In genomic region chr2:23452853-23453420, GRCh38 we compare ENCODE assay signal across 9 cellular contexts.
A peak's percentile ranks its signal among the peaks of the same experiment; 100 is the strongest.
DNase-seq lines count a peak whose midpoint lies in the region; ATAC-seq and TF ChIP-seq lines count a peak whose summit lies in the region.
"Had no signal": no experiment of that assay in that cellular context is flagged by ENCODE, and none has a peak within 500 bp of the region (broad histone marks: within the 10 kb centered on the region; RNA-seq: fewer than 3 reads in every experiment).

No MANE protein-coding gene starts in this region.

- DNase-seq in PC-3, result no peak
- DNase-seq in fibroblast of lung (ENCODE audit: low read depth in 2 of 2), result peak; percentile 21 to 79
- no peak for DNase-seq in NCI-H774 (lab: John Stamatoyannopoulos, UW)
- DNase-seq in DMS 273 treated with DMSO at 0.1 percent for 48 hours (lab: John Stamatoyannopoulos, UW), result no peak
- DNase-seq in NCI-H1417 (lab: John Stamatoyannopoulos, UW), result no peak
- DNase-seq in NCI-H146 (lab: John Stamatoyannopoulos, UW), result no peak

- no peaks in the 10 kb centered on the region for H3K36me3 ChIP-seq in PC-3 (ENCODE audit: low read depth, low read length)
- no peaks in the 10 kb centered on the region for H3K36me3 ChIP-seq in fibroblast of lung (ENCODE audit: control insufficient read depth, insufficient read depth, low read length)

- H4K20me1 ChIP-seq in PC-3 (ENCODE audit: low read length) (no peaks in the 10 kb centered on the region), fibroblast of lung (ENCODE audit: control insufficient read depth, extremely low read depth, insufficient read depth, low read length) (no peaks in the 10 kb centered on the region)

- H3K9me3 ChIP-seq in PC-3 (ENCODE audit: low read length), result no peaks in the 10 kb centered on the region
- no peaks in the 10 kb centered on the region for H3K9me3 ChIP-seq in fibroblast of lung (ENCODE audit: control insufficient read depth, insufficient read depth, low read depth, low read length)

- H3K9ac ChIP-seq in PC-3 (ENCODE audit: low read length) (no peak overlapping the region), fibroblast of lung (ENCODE audit: insufficient read depth, low read length) (no peak overlapping the region)
- H3K9ac ChIP-seq: KMS-11 had no signal

- H3K27me3 ChIP-seq in PC-3 (ENCODE audit: low read length) (no peaks in the 10 kb centered on the region), fibroblast of lung (ENCODE audit: control insufficient read depth, insufficient read depth, low read length) (no peaks in the 10 kb centered on the region)

- no peaks in the 10 kb centered on the region for H3K79me2 ChIP-seq in PC-3 (ENCODE audit: low read length)
- H3K79me2 ChIP-seq in fibroblast of lung (ENCODE audit: control insufficient read depth, insufficient read depth, low read length), result no peaks in the 10 kb centered on the region

- H3K4me2 ChIP-seq in PC-3 (ENCODE audit: low read length) (no peak overlapping the region), fibroblast of lung (ENCODE audit: extremely low read depth, insufficient read depth, low read length) (no peak overlapping the region)
- H3K4me2 ChIP-seq: KMS-11 had no signal

- CTCF ChIA-PET in PC-3 (lab: Charles Lee), result no interaction called here

- no TSS peak for BruUV-seq in PC-3 (replicated peaks; lab: Mats Ljungman, UMichigan)

- no peaks in the 10 kb centered on the region for H3K9me2 ChIP-seq in PC-3 (replicated peaks; ENCODE audit: low read length)

- H3K27ac ChIP-seq in PC-3 (ENCODE audit: low read length), result no peak overlapping the region
- H3K27ac ChIP-seq in fibroblast of lung (ENCODE audit: insufficient read depth, low read length), result no peak overlapping the region
- H3K27ac ChIP-seq: KMS-11 had no signal

- H3K4me3 ChIP-seq in PC-3 (ENCODE audit: low read length), result no peak overlapping the region
- no peak overlapping the region for H3K4me3 ChIP-seq in fibroblast of lung (replicated peaks in 1 of 4; ENCODE audit: control extremely low read depth in 1 of 4, insufficient read depth in 1 of 4, low read depth in 3 of 4, low read length in 4 of 4)

- H3F3A ChIP-seq in PC-3 (ENCODE audit: low read length, unreplicated experiment), result no peaks in the 10 kb centered on the region

- ATAC-seq in GM18502 (IDR thresholded peaks at IDR 0.05; ENCODE audit: poor library complexity, unreplicated experiment) (peak; percentile 73), HG02571 (IDR thresholded peaks at IDR 0.05; ENCODE audit: unreplicated experiment) (peak; percentile 40), PC-3 (peak; percentile 69)

- intact Hi-C loops in PC-3 (cut with micrococcal nuclease), result loop anchor here (2.0 kb wide), 1 partner anchor 48 kb away; no protein-coding TSS in a partner anchor

- H2AFZ ChIP-seq in PC-3 (ENCODE audit: low read length), result no peak overlapping the region
- H2AFZ ChIP-seq in fibroblast of lung (ENCODE audit: low read length), result no peak overlapping the region

- TF ChIP-seq CTCF in PC-3 (conservative IDR thresholded peaks at IDR 0.05; ENCODE audit: low read depth, low read length) (no peak), fibroblast of lung (conservative IDR thresholded peaks at IDR 0.05 in 1 of 2, IDR thresholded peaks at IDR 0.05 in 1 of 2; ENCODE audit: low read depth in 1 of 2, low read length in 2 of 2) (no peak)

- POLR2A ChIA-PET in PC-3 (lab: Charles Lee; ENCODE audit: unreplicated experiment), result no interaction called here

- peaks cover 10% of the 10 kb centered on the region for H3K4me1 ChIP-seq in PC-3 (ENCODE audit: insufficient read depth, low read length)
- peaks cover 3% of the 10 kb centered on the region for H3K4me1 ChIP-seq in fibroblast of lung (ENCODE audit: control insufficient read depth, extremely low read depth, insufficient read depth, low read length)

Comparison
In these comparisons a context has a peak if more than half of its experiments do, and no peak if none do; other contexts are left out.
1. DNase-seq: peak in fibroblast of lung (2 of 2); none in PC-3 (single experiment), NCI-H774 (single experiment), DMS 273 treated with DMSO at 0.1 percent for 48 hours (single experiment), NCI-H1417 (0 of 3) and NCI-H146 (single experiment).
2. Peak in every context shown above with its lines, with median percentiles within 50 percentile points of each other: ATAC-seq.